ENCODE assay signal across 24 cellular contexts in the genomic region with DNA sequence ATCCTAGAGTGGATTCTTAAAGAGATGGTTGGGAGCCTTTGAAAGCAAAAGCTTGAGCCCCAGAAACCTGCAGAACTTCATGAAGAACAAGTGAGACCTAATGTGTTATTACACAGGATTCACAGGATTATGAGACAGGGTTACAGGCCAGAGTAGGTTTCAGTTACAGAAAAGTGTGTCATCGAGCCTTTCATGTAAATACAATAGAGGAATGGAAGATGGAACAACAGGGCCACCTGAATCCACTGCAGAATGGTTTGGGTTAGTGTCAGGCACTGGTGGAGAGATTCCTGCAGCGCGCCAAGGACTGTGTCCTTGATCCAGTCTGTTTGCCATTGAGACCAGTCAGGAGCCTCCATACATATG.
DNase-seq lines count a peak whose midpoint lies in the region; ATAC-seq and TF ChIP-seq lines count a peak whose summit lies in the region.
"Had no signal": no experiment of that assay in that cellular context is flagged by ENCODE, and none has a peak within 500 bp of the region (broad histone marks: within the 10 kb centered on the region; RNA-seq: fewer than 3 reads in every experiment).

No MANE protein-coding gene starts in this region.

- H3K27me3 ChIP-seq in A673 (replicated peaks; ENCODE audit: insufficient read depth, low read depth, low read length, poor library complexity) = no peaks in the 10 kb centered on the region
- H3K27me3 ChIP-seq in CD4-positive, CD25-positive, alpha-beta regulatory T cell (ENCODE audit: control insufficient read depth, insufficient read depth, low read length) = no peaks in the 10 kb centered on the region
- no peaks in the 10 kb centered on the region for H3K27me3 ChIP-seq in mesenchymal stem cell (ENCODE audit: control insufficient read depth in 1 of 2, insufficient read depth in 1 of 2, low read length in 2 of 2)
- no peaks in the 10 kb centered on the region for H3K27me3 ChIP-seq in right lobe of liver
- H3K27me3 ChIP-seq: breast epithelium, spleen, testis had no signal

- peak overlapping the region in 2 of 3 donors; percentile 6 to 85 for H3K27ac Mint-ChIP-seq in CD4-positive, CD25-positive, alpha-beta regulatory T cell
- H3K27ac Mint-ChIP-seq in T-cell = peak overlapping the region; percentile 70 to 79
- H3K27ac Mint-ChIP-seq: activated CD8-positive, alpha-beta memory T cell treated with anti-CD3 and anti-CD28 coated beads, Interleukin-2, amount 10 ng/mL, durations not matched to agents 7 days and 5 days; activated T-helper 2 cell treated with anti-CD3 and anti-CD28 coated beads, Interferon-gamma antibody, Interleukin-2, Interleukin-4, amounts not matched to agents 10 μg/mL and 5 μg/mL and 100 μg/mL, durations not matched to agents 14 hours and 24 hours and 36 hours; GM23338; stimulated activated memory B cell treated with anti-CD40 and anti-IgM and Interleukin-4, amounts not matched to agents 10 μg/mL and 1 μg/mL and 100 μg/mL, for 72 hours had no signal

- no peaks in the 10 kb centered on the region for H3K27me3 Mint-ChIP-seq in CD4-positive, CD25-positive, alpha-beta regulatory T cell
- H3K27me3 Mint-ChIP-seq in T-cell = no peaks in the 10 kb centered on the region
- H3K27me3 Mint-ChIP-seq: activated CD8-positive, alpha-beta memory T cell treated with anti-CD3 and anti-CD28 coated beads, Interleukin-2, amount 10 ng/mL, durations not matched to agents 7 days and 5 days; stimulated activated memory B cell treated with anti-CD40 and anti-IgM and Interleukin-4, amounts not matched to agents 10 μg/mL and 1 μg/mL and 100 μg/mL, for 72 hours had no signal

- H2BK5ac ChIP-seq in mesenchymal stem cell (ENCODE audit: low read depth, low read length, poor library complexity, severe bottlenecking) = no peak overlapping the region

- H4K91ac ChIP-seq in mesenchymal stem cell (ENCODE audit: low read length) = no peak overlapping the region

- no peak for TF ChIP-seq POLR2A in right lobe of liver (IDR thresholded peaks at IDR 0.05)

- no peak overlapping the region for H3K18ac ChIP-seq in mesenchymal stem cell (ENCODE audit: low read depth in 1 of 2, low read length in 2 of 2)

- 75% methylated on average over 3 of the region's 3 CpGs for WGBS in mesenchymal stem cell
- WGBS in right lobe of liver (ENCODE audit: insufficient coverage, low coverage, low lambda C conversion rate, missing lambda C conversion rate) = 93% methylated on average over 2 of the region's 3 CpGs

- H2AFZ ChIP-seq in mesenchymal stem cell (ENCODE audit: low read depth, low read length) = no peak overlapping the region
- H2AFZ ChIP-seq: GM23338 had no signal

- H3K79me1 ChIP-seq in mesenchymal stem cell (replicated peaks; ENCODE audit: low read length, poor library complexity, severe bottlenecking) = peaks cover 38% of the 10 kb centered on the region

- no peak overlapping the region for H4K8ac ChIP-seq in mesenchymal stem cell (ENCODE audit: low read length)

- H3K14ac ChIP-seq in mesenchymal stem cell (ENCODE audit: low read length in 2 of 2) = no peak overlapping the region

- intact Hi-C loops in A673 (cut with micrococcal nuclease; ENCODE audit: unreplicated experiment) (no loop called here), right lobe of liver (cut with DNase I) (no loop called here)

- peaks cover 65% of the 10 kb centered on the region for H3K36me3 Mint-ChIP-seq in CD4-positive, CD25-positive, alpha-beta regulatory T cell
- peaks cover 72% of the 10 kb centered on the region for H3K36me3 Mint-ChIP-seq in T-cell

- BruUV-seq in A673 (replicated peaks; lab: Mats Ljungman, UMichigan) = no TSS peak

- H3K4me3 ChIP-seq in A673 (ENCODE audit: low read depth, low read length, poor library complexity, severe bottlenecking) = no peak overlapping the region
- H3K4me3 ChIP-seq in CD4-positive, CD25-positive, alpha-beta regulatory T cell (ENCODE audit: low read depth, low read length) = no peak overlapping the region
- peak overlapping the region in 1 of 2 experiments; percentile 36 for H3K4me3 ChIP-seq in mesenchymal stem cell (ENCODE audit: insufficient read depth in 1 of 2, low read depth in 1 of 2, low read length in 2 of 2)
- no peak overlapping the region for H3K4me3 ChIP-seq in right lobe of liver
- H3K4me3 ChIP-seq: breast epithelium, GM23338, spleen, testis had no signal

- TF ChIP-seq CTCF in A673 (conservative IDR thresholded peaks at IDR 0.05; ENCODE audit: low read depth, low read length) = no peak
- TF ChIP-seq CTCF in right lobe of liver (IDR thresholded peaks at IDR 0.05) = no peak

- CTCF ChIA-PET in A673 (lab: Charles Lee) = no interaction called here
- CTCF ChIA-PET in T-cell (lab: Charles Lee) = no interaction called here

- H2AK5ac ChIP-seq in mesenchymal stem cell (ENCODE audit: low read length, severe bottlenecking) = no peak overlapping the region

- H3K4ac ChIP-seq in mesenchymal stem cell (ENCODE audit: low read depth in 1 of 2, low read length in 2 of 2) = no peak overlapping the region

- DNase-seq in A673 (ENCODE audit: low spot score) (no peak), T-cell (no peak), mesenchymal stem cell (no peak), right lobe of liver (no peak), NCI-H2107 (lab: John Stamatoyannopoulos, UW) (no peak)
- DNase-seq in CD4-positive, CD25-positive, alpha-beta regulatory T cell = no peak
- DNase-seq: activated CD8-positive, alpha-beta memory T cell treated with anti-CD3 and anti-CD28 coated beads, Interleukin-2, amount 10 ng/mL, durations not matched to agents 7 days and 5 days; effector memory CD4-positive, alpha-beta T cell; foreskin melanocyte; GDM1; KBM-7; MM.1S; natural killer cell; NCI-H510A; SHP77 treated with DMSO at 0.1 percent for 48 hours; spleen; stimulated activated CD4-positive, alpha-beta T cell treated with anti-CD3 and anti-CD28 coated beads, Interleukin-2, amount 100 ng/mL, for 48 hours; T-helper 1 cell; testis had no signal

- ATAC-seq in CD4-positive, CD25-positive, alpha-beta regulatory T cell (ENCODE audit: low read depth in 2 of 2) = no peak
- ATAC-seq in T-cell (replicated peaks in 1 of 4) (no peak), right lobe of liver (no peak), GM21619 (IDR thresholded peaks at IDR 0.05; ENCODE audit: unreplicated experiment) (no peak)
- ATAC-seq: activated CD8-positive, alpha-beta memory T cell treated with anti-CD3 and anti-CD28 coated beads, Interleukin-2, amount 10 ng/mL, durations not matched to agents 7 days and 5 days; GM23338; natural killer cell; stimulated activated memory B cell treated with anti-CD40 and anti-IgM and Interleukin-4, amounts not matched to agents 10 μg/mL and 1 μg/mL and 100 μg/mL, for 72 hours had no signal

- H3K36me3 ChIP-seq in A673 (ENCODE audit: insufficient read depth, low read length, poor library complexity, severe bottlenecking) = no peaks in the 10 kb centered on the region
- peaks cover 79% of the 10 kb centered on the region for H3K36me3 ChIP-seq in CD4-positive, CD25-positive, alpha-beta regulatory T cell (ENCODE audit: control insufficient read depth, insufficient read depth, low read length)
- H3K36me3 ChIP-seq in mesenchymal stem cell (ENCODE audit: control insufficient read depth in 1 of 2, insufficient read depth in 2 of 2, low read depth in 1 of 2, low read length in 2 of 2) = peaks cover 36 to 49% of the 10 kb centered on the region in 2 experiments
- peaks cover 0 to 2% (median 0%) of the 10 kb centered on the region in 4 donors for H3K36me3 ChIP-seq in right lobe of liver
- H3K36me3 ChIP-seq: breast epithelium had no signal

- no peak overlapping the region for H3K23ac ChIP-seq in mesenchymal stem cell (ENCODE audit: low read length in 2 of 2)

- H2BK12ac ChIP-seq in mesenchymal stem cell (ENCODE audit: low read length in 2 of 2) = no peak overlapping the region

- H3K4me3 Mint-ChIP-seq in CD4-positive, CD25-positive, alpha-beta regulatory T cell = no peak overlapping the region
- no peak overlapping the region for H3K4me3 Mint-ChIP-seq in T-cell
- H3K4me3 Mint-ChIP-seq: activated CD8-positive, alpha-beta memory T cell treated with anti-CD3 and anti-CD28 coated beads, Interleukin-2, amount 10 ng/mL, durations not matched to agents 7 days and 5 days; GM23338; natural killer cell; stimulated activated memory B cell treated with anti-CD40 and anti-IgM and Interleukin-4, amounts not matched to agents 10 μg/mL and 1 μg/mL and 100 μg/mL, for 72 hours had no signal

- no peak overlapping the region for H2BK15ac ChIP-seq in mesenchymal stem cell (ENCODE audit: low read depth, poor library complexity, severe bottlenecking)

- H2BK120ac ChIP-seq in mesenchymal stem cell (ENCODE audit: low read depth, low read length) = no peak overlapping the region

- peaks cover 26 to 51% (median 37%) of the 10 kb centered on the region in 4 donors for H3K4me1 Mint-ChIP-seq in CD4-positive, CD25-positive, alpha-beta regulatory T cell
- peaks cover 36 to 73% (median 58%) of the 10 kb centered on the region in 3 donors for H3K4me1 Mint-ChIP-seq in T-cell

- H3K4me1 ChIP-seq in A673 (ENCODE audit: insufficient read depth, low read length, poor library complexity, severe bottlenecking) (peaks cover 16% of the 10 kb centered on the region), mesenchymal stem cell (ENCODE audit: control insufficient read depth, insufficient read depth, low read depth, low read length) (peaks cover 2% of the 10 kb centered on the region), right lobe of liver (peaks cover 0 to 5% (median 0%) of the 10 kb centered on the region in 4 donors)
- no peaks in the 10 kb centered on the region for H3K4me1 ChIP-seq in CD4-positive, CD25-positive, alpha-beta regulatory T cell (ENCODE audit: control insufficient read depth, insufficient read depth, low read length, poor library complexity, severe bottlenecking)
- H3K4me1 ChIP-seq: breast epithelium, testis had no signal

- H3K9me3 Mint-ChIP-seq in CD4-positive, CD25-positive, alpha-beta regulatory T cell = no peaks in the 10 kb centered on the region
- H3K9me3 Mint-ChIP-seq in T-cell = peaks cover 0 to 6% (median 0%) of the 10 kb centered on the region in 3 donors
- H3K9me3 Mint-ChIP-seq: activated T-helper 2 cell treated with anti-CD3 and anti-CD28 coated beads, Interferon-gamma antibody, Interleukin-2, Interleukin-4, amounts not matched to agents 10 μg/mL and 5 μg/mL and 100 μg/mL, durations not matched to agents 14 hours and 24 hours and 36 hours; GM23338; natural killer cell; stimulated activated memory B cell treated with anti-CD40 and anti-IgM and Interleukin-4, amounts not matched to agents 10 μg/mL and 1 μg/mL and 100 μg/mL, for 72 hours had no signal

- peak overlapping the region; percentile 31 for H3K9ac ChIP-seq in mesenchymal stem cell (ENCODE audit: low read length)

- peak overlapping the region; percentile 65 for H3K27ac ChIP-seq in A673 (ENCODE audit: low read depth, low read length, poor library complexity, severe bottlenecking)
- H3K27ac ChIP-seq in CD4-positive, CD25-positive, alpha-beta regulatory T cell (ENCODE audit: insufficient read depth, low read length, poor library complexity, severe bottlenecking) = no peak overlapping the region
- H3K27ac ChIP-seq in mesenchymal stem cell (ENCODE audit: low read length, poor library complexity, severe bottlenecking) = no peak overlapping the region
- H3K27ac ChIP-seq in right lobe of liver = no peak overlapping the region
- H3K27ac ChIP-seq: breast epithelium, spleen, testis had no signal

- H3K4me2 ChIP-seq in mesenchymal stem cell (ENCODE audit: low read length, poor library complexity, severe bottlenecking) = no peak overlapping the region

- no peaks in the 10 kb centered on the region for H3K9me3 ChIP-seq in A673 (ENCODE audit: low read depth, low read length, poor library complexity, severe bottlenecking)
- H3K9me3 ChIP-seq in CD4-positive, CD25-positive, alpha-beta regulatory T cell (ENCODE audit: control insufficient read depth in 2 of 2, low read length in 2 of 2) = no peaks in the 10 kb centered on the region
- H3K9me3 ChIP-seq in mesenchymal stem cell (ENCODE audit: control insufficient read depth, low read length) = no peaks in the 10 kb centered on the region
- H3K9me3 ChIP-seq in right lobe of liver = no peaks in the 10 kb centered on the region
- H3K9me3 ChIP-seq: breast epithelium, spleen, testis had no signal

- POLR2A ChIA-PET in A673 (lab: Charles Lee; ENCODE audit: low non-redundant PET) (interaction anchor here (0.6 kb wide), 1 partner anchor 420 kb away, joined by 3 read pairs; no protein-coding TSS in a partner anchor), T-cell (lab: Charles Lee) (no interaction called here)
